Comparison of ENCODE assay signal across 8 cellular contexts in the genomic region with DNA sequence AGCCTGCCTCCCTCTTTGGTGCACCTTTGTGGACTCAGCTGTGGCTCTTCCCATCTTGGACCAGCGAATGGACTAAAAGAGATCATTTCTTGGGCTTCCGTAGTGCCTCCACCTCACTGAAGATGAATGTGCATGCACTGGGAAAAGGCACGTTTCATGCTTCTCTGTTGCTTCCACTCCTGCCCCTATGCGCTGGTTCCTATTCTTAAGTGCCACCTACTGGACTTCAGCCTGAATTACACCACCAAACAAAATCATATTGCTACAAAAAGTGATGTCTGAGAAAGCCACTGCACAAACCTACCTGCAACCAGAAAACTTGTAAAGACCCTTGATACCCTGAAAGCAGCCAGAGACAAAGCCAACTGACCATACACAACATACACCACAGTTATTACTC.
DNase-seq lines count a peak whose midpoint lies in the region; ATAC-seq, FAIRE-seq and TF ChIP-seq lines count a peak whose summit lies in the region.

No MANE protein-coding gene starts in this region.

- peak; percentile 87 for FAIRE-seq in H1 (lab: Jason Lieb, UNC)

- H3K9me3 ChIP-seq in HAP-1 (no peaks in the 10 kb centered on the region), H1 (ENCODE audit: insufficient read depth in 2 of 2, low read depth in 1 of 2, low read length in 1 of 2) (peaks cover 0 to 5% of the 10 kb centered on the region in 2 experiments; a peak in 2 of 4 replicates)
- no peaks in the 10 kb centered on the region for H3K9me3 ChIP-seq in effector memory CD4-positive, alpha-beta T cell (ENCODE audit: control insufficient read depth, low read length)

- in situ Hi-C loops in HAP-1 (cut with MboI; ENCODE audit: low sequenced_read_pairs), result loop anchor here (10.0 kb wide), 1 partner anchor 476 kb away; no protein-coding TSS in a partner anchor

- H2AK5ac ChIP-seq in H1 (ENCODE audit: low read depth, low read length), result no peak overlapping the region

- H2BK12ac ChIP-seq in H1 (ENCODE audit: low read depth, low read length), result no peak overlapping the region

- peaks cover 5 to 14% of the 10 kb centered on the region in 2 donors for H3K27me3 Mint-ChIP-seq in stimulated activated naive B cell treated with anti-CD40 and anti-IgM and Interleukin-4, amounts not matched to agents 10 μg/mL and 1 μg/mL and 100 μg/mL, for 72 hours

- no peak overlapping the region for H3K14ac ChIP-seq in H1 (ENCODE audit: insufficient read length)

- TF ChIP-seq CTCF in H1 (IDR thresholded peaks at IDR 0.05; ENCODE audit: control extremely low read depth in 1 of 3, insufficient read depth in 1 of 3, low read depth in 1 of 3, low read length in 3 of 3), result peak in 2 of 3 experiments; percentile 69 to 72; a peak in 3 of 4 replicates

- H2BK20ac ChIP-seq in H1 (ENCODE audit: low read length), result no peak overlapping the region

- H4K5ac ChIP-seq in H1 (ENCODE audit: insufficient read length, low read depth, low read length), result no peak overlapping the region

- H3K23ac ChIP-seq in H1 (ENCODE audit: insufficient read length), result no peak overlapping the region

- POLR2A ChIA-PET in H1 (lab: Charles Lee; ENCODE audit: partially characterized antibody), result no interaction called here

- TF ChIP-seq RAD21 in H1 (IDR thresholded peaks at IDR 0.05 in 1 of 2, conservative IDR thresholded peaks at IDR 0.05 in 1 of 2; ENCODE audit: low read depth in 2 of 2, low read length in 2 of 2), result peak; percentile 80 to 84

- H4K8ac ChIP-seq in H1 (ENCODE audit: extremely low read depth, insufficient read depth, low read length), result 0 out of 2 replicates have a peak overlapping the region, but pooled peaks have one; percentile 3

- no peak overlapping the region for H3K18ac ChIP-seq in H1 (ENCODE audit: extremely low read depth, low read length)

- no peak overlapping the region for H2BK120ac ChIP-seq in H1 (replicated peaks; ENCODE audit: low read depth, low read length)

- H2AFZ ChIP-seq in H1 (ENCODE audit: low read length), result peak overlapping the region; percentile 75; the same call in 1 of the 2 replicates

- H3K56ac ChIP-seq in H1 (replicated peaks; ENCODE audit: insufficient read length, low read depth, low read length), result no peak overlapping the region

- WGBS in H1 (ENCODE audit: extremely low coverage in 1 of 2, insufficient coverage in 1 of 2, insufficient read length in 1 of 2, insufficient replicate concordance in 2 of 2, low coverage in 1 of 2, low lambda C conversion rate in 2 of 2, missing lambda C conversion rate in 1 of 2), 2 experiments, result 63% methylated on average over 4 of the region's 4 CpGs; no CpG with 5 or more reads in 1 of the 2 experiments

- no peaks in the 10 kb centered on the region for H4K20me1 ChIP-seq in H1 (replicated peaks in 1 of 2; ENCODE audit: control insufficient read depth in 1 of 2, insufficient read depth in 2 of 2, low read length in 2 of 2)

- H3K4ac ChIP-seq in H1 (replicated peaks; ENCODE audit: insufficient read length, low read depth, low read length), result no peak overlapping the region

- no peak overlapping the region for H3K9ac ChIP-seq in H1 (replicated peaks in 1 of 4; ENCODE audit: extremely low read depth in 1 of 4, low read depth in 3 of 4, low read length in 3 of 4)

- no peaks in the 10 kb centered on the region for H3K36me3 ChIP-seq in HAP-1 (replicated peaks)
- no peaks in the 10 kb centered on the region for H3K36me3 ChIP-seq in H1 (ENCODE audit: control insufficient read depth in 2 of 4, insufficient read depth in 4 of 4, low read length in 3 of 4)
- no peaks in the 10 kb centered on the region for H3K36me3 ChIP-seq in effector memory CD4-positive, alpha-beta T cell (ENCODE audit: control insufficient read depth, insufficient read depth, low read length)

- no peaks in the 10 kb centered on the region for H3K23me2 ChIP-seq in H1 (ENCODE audit: low read depth, low read length)

- no peak overlapping the region for H2BK5ac ChIP-seq in H1 (ENCODE audit: low read depth, low read length)

- TF ChIP-seq EP300 in H1 (IDR thresholded peaks at IDR 0.05; ENCODE audit: borderline replicate concordance in 1 of 2, low read depth in 2 of 2, low read length in 2 of 2), result no peak

- CTCF ChIA-PET in H1 (lab: Charles Lee; ENCODE audit: partially characterized antibody), result interaction anchor here (0.6 to 2.5 kb wide), 24 partner anchors 11 to 539 kb away, joined by 3 to 9 read pairs (median 4); no protein-coding TSS in a partner anchor

- no peaks in the 10 kb centered on the region for H3K79me2 ChIP-seq in H1 (ENCODE audit: control insufficient read depth in 1 of 2, insufficient read depth in 2 of 2, low read length in 2 of 2)

- no peaks in the 10 kb centered on the region for H3K27me3 ChIP-seq in HAP-1 (ENCODE audit: low read depth)
- H3K27me3 ChIP-seq in H1 (replicated peaks in 1 of 4; ENCODE audit: control insufficient read depth in 3 of 4, extremely low read depth in 1 of 4, insufficient read depth in 3 of 4, low read length in 3 of 4), result no peaks in the 10 kb centered on the region
- H3K27me3 ChIP-seq in effector memory CD4-positive, alpha-beta T cell (replicated peaks; ENCODE audit: control insufficient read depth, insufficient read depth, low read length, poor library complexity, severe bottlenecking), result no peaks in the 10 kb centered on the region

- H3K27ac Mint-ChIP-seq in stimulated activated naive B cell treated with anti-CD40 and anti-IgM and Interleukin-4, amounts not matched to agents 10 μg/mL and 1 μg/mL and 100 μg/mL, for 72 hours, result no peak overlapping the region

- no peaks in the 10 kb centered on the region for H3K4me1 Mint-ChIP-seq in stimulated activated naive B cell treated with anti-CD40 and anti-IgM and Interleukin-4, amounts not matched to agents 10 μg/mL and 1 μg/mL and 100 μg/mL, for 72 hours

- H3K4me1 ChIP-seq in HAP-1 (no peaks in the 10 kb centered on the region), H1 (replicated peaks in 1 of 4; ENCODE audit: control insufficient read depth in 3 of 4, insufficient read depth in 4 of 4, low read length in 3 of 4) (no peaks in the 10 kb centered on the region)
- no peaks in the 10 kb centered on the region for H3K4me1 ChIP-seq in effector memory CD4-positive, alpha-beta T cell (ENCODE audit: control insufficient read depth, insufficient read depth, low read length, poor library complexity, severe bottlenecking)

- ATAC-seq in stimulated activated naive B cell treated with anti-CD40 and anti-IgM and Interleukin-4, amounts not matched to agents 10 μg/mL and 1 μg/mL and 100 μg/mL, for 72 hours (replicated peaks), result peak; percentile 33 to 34

- no peak overlapping the region for H4K91ac ChIP-seq in H1 (replicated peaks; ENCODE audit: insufficient read length, low read length)

- H3K9me3 Mint-ChIP-seq in stimulated activated naive B cell treated with anti-CD40 and anti-IgM and Interleukin-4, amounts not matched to agents 10 μg/mL and 1 μg/mL and 100 μg/mL, for 72 hours, result peaks cover 14% of the 10 kb centered on the region in 2 donors

- H3K4me2 ChIP-seq in H1 (ENCODE audit: insufficient read depth in 1 of 2, low read depth in 2 of 2, low read length in 2 of 2), result no peak overlapping the region

- H2BK15ac ChIP-seq in H1 (ENCODE audit: low read length), result no peak overlapping the region

- H3K36me3 Mint-ChIP-seq in stimulated activated naive B cell treated with anti-CD40 and anti-IgM and Interleukin-4, amounts not matched to agents 10 μg/mL and 1 μg/mL and 100 μg/mL, for 72 hours, result no peaks in the 10 kb centered on the region

- H3K4me3 Mint-ChIP-seq in stimulated activated naive B cell treated with anti-CD40 and anti-IgM and Interleukin-4, amounts not matched to agents 10 μg/mL and 1 μg/mL and 100 μg/mL, for 72 hours, result no peak overlapping the region

- no peak overlapping the region for H3K4me3 ChIP-seq in HAP-1
- H3K4me3 ChIP-seq in H1 (ENCODE audit: extremely low read depth in 1 of 4, insufficient read depth in 2 of 4, low read depth in 3 of 4, low read length in 4 of 4), result no peak overlapping the region
- H3K4me3 ChIP-seq in effector memory CD4-positive, alpha-beta T cell (ENCODE audit: insufficient read depth, low read depth, low read length, poor library complexity, severe bottlenecking), result no peak overlapping the region

- peak; percentile 78 for DNase-seq in DMS53 (lab: John Stamatoyannopoulos, UW)
- DNase-seq in HAP-1 (ENCODE audit: low spot score in 2 of 2), result peak; percentile 9 to 41
- DNase-seq in NCI-H345 (lab: John Stamatoyannopoulos, UW), result peak; percentile 6
- DNase-seq in H1 (ENCODE audit: low read depth in 1 of 2, low spot score in 2 of 2), result no peak
- DNase-seq in stimulated activated naive B cell treated with anti-CD40 and anti-IgM and Interleukin-4, amounts not matched to agents 10 μg/mL and 1 μg/mL and 100 μg/mL, for 72 hours, result no peak
- DNase-seq in midbrain (lab: John Stamatoyannopoulos, UW), result no peak
- no peak for DNase-seq in effector memory CD4-positive, alpha-beta T cell
- no peak for DNase-seq in anterior cingulate cortex (lab: John Stamatoyannopoulos, UW)

- no peaks in the 10 kb centered on the region for H3K79me1 ChIP-seq in H1 (ENCODE audit: low read depth, low read length)

- no peak for TF ChIP-seq POLR2A in H1 (IDR thresholded peaks at IDR 0.05; ENCODE audit: control extremely low read depth in 1 of 2, low read depth in 2 of 2, low read length in 2 of 2)

- H3K27ac ChIP-seq in H1 (ENCODE audit: low read depth, low read length), result no peak overlapping the region
- no peak overlapping the region for H3K27ac ChIP-seq in effector memory CD4-positive, alpha-beta T cell (ENCODE audit: insufficient read depth, low read length, poor library complexity, severe bottlenecking)

TF ChIP-seq in H1, 55 proteins besides CTCF, POLR2A, EP300 and RAD21 (continues in another document):
- TF ChIP-seq TBP (IDR thresholded peaks at IDR 0.05; ENCODE audit: low read depth, low read length) (no peak), BRCA1 (IDR thresholded peaks at IDR 0.05; ENCODE audit: low read depth, low read length) (no peak), SRF (IDR thresholded peaks at IDR 0.05; ENCODE audit: low read depth, low read length) (no peak), POU5F1 (IDR thresholded peaks at IDR 0.05; ENCODE audit: low read depth, low read length) (no peak), SAP30 (IDR thresholded peaks at IDR 0.05; ENCODE audit: insufficient read depth, insufficient replicate concordance, low read length) (no peak), CEBPB (IDR thresholded peaks at IDR 0.05; ENCODE audit: low read depth, low read length) (no peak), HDAC2 (IDR thresholded peaks at IDR 0.05; ENCODE audit: borderline replicate concordance in 1 of 2, low read depth in 2 of 2, low read length in 2 of 2) (no peak), NRF1 (IDR thresholded peaks at IDR 0.05; ENCODE audit: low read depth, low read length) (no peak), BCL11A (IDR thresholded peaks at IDR 0.05; ENCODE audit: low read depth in 2 of 2, low read length in 2 of 2) (no peak)
- TF ChIP-seq, protein P1, sequence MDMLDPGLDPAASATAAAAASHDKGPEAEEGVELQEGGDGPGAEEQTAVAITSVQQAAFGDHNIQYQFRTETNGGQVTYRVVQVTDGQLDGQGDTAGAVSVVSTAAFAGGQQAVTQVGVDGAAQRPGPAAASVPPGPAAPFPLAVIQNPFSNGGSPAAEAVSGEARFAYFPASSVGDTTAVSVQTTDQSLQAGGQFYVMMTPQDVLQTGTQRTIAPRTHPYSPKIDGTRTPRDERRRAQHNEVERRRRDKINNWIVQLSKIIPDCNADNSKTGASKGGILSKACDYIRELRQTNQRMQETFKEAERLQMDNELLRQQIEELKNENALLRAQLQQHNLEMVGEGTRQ (IDR thresholded peaks at IDR 0.05; ENCODE audit: low read length), result no peak

Comparison
In these comparisons a context has a peak if more than half of its experiments do, and no peak if none do; other contexts are left out.
1. DNase-seq: peak in DMS53 (single experiment), HAP-1 (2 of 2) and NCI-H345 (single experiment); none in H1 (0 of 2), stimulated activated naive B cell treated with anti-CD40 and anti-IgM and Interleukin-4, amounts not matched to agents 10 μg/mL and 1 μg/mL and 100 μg/mL, for 72 hours (single experiment), midbrain (single experiment), effector memory CD4-positive, alpha-beta T cell (0 of 3) and anterior cingulate cortex (0 of 58).